In genomic region chr22:50258361-50259292, GRCh38 we compare ENCODE assay signal across 15 cellular contexts. TPM values are rescaled to one million over a fixed set of nuclear protein-coding genes. Genes with fewer than 3 reads are reported as not detected.
DNase-seq lines count a peak whose midpoint lies in the region; TF ChIP-seq lines count a peak whose summit lies in the region.
"Had no signal": no experiment of that assay in that cellular context is flagged by ENCODE, and none has a peak within 500 bp of the region (broad histone marks: within the 10 kb centered on the region; RNA-seq: fewer than 3 reads in every experiment).

No MANE protein-coding gene starts in this region.

- H3K9me3 ChIP-seq in right atrium auricular region (no peaks in the 10 kb centered on the region), stomach (no peaks in the 10 kb centered on the region)
- H3K9me3 ChIP-seq: MG63, vagina had no signal

- no peak for DNase-seq in activated CD4-positive, alpha-beta memory T cell treated with anti-CD3 and anti-CD28 coated beads for 36 hours
- no peak for DNase-seq in activated CD4-positive, alpha-beta memory T cell treated with anti-CD3 and anti-CD28 coated beads, Interleukin-2, amount 10 ng/mL, durations not matched to agents 7 days and 5 days
- DNase-seq in right atrium auricular region (ENCODE audit: low spot score) (no peak), stomach (peak; percentile 56), activated T-cell treated with anti-CD3 and anti-CD28 coated beads for 4 hours (no peak)
- no peak for DNase-seq in effector CD8-positive, alpha-beta T cell (lab: John Stamatoyannopoulos, UW)
- DNase-seq: activated CD4-positive, alpha-beta T cell treated with anti-CD3 and anti-CD28 coated beads for 4 hours; activated T-cell treated with anti-CD3 and anti-CD28 coated beads, Interleukin-2, amount 50 U/mL, for 4 hours; COR-L47; GDM1; MG63; NCI-H2029; NCI-H524 treated with DMSO at 0.1 percent for 48 hours; T-helper 17 cell had no signal

- intact Hi-C loops in activated CD4-positive, alpha-beta memory T cell treated with anti-CD3 and anti-CD28 coated beads for 36 hours (cut with micrococcal nuclease) = no loop called here
- intact Hi-C loops in stomach (cut with DNase I; ENCODE audit: low total_unique reads) = loop anchor here (10.0 kb wide), 1 partner anchor 246 kb away; the partner anchor contains the start of genes LMF2 and NCAPH2

- H3K27ac Mint-ChIP-seq in activated CD4-positive, alpha-beta memory T cell treated with anti-CD3 and anti-CD28 coated beads for 36 hours = no peak overlapping the region
- H3K27ac Mint-ChIP-seq in activated CD4-positive, alpha-beta memory T cell treated with anti-CD3 and anti-CD28 coated beads, Interleukin-2, amount 10 ng/mL, durations not matched to agents 7 days and 5 days = no peak overlapping the region
- H3K27ac Mint-ChIP-seq: T-helper 17 cell had no signal

- H3K27me3 Mint-ChIP-seq in activated CD4-positive, alpha-beta memory T cell treated with anti-CD3 and anti-CD28 coated beads for 36 hours = peaks cover 19% of the 10 kb centered on the region
- peaks cover 12% of the 10 kb centered on the region for H3K27me3 Mint-ChIP-seq in activated CD4-positive, alpha-beta memory T cell treated with anti-CD3 and anti-CD28 coated beads, Interleukin-2, amount 10 ng/mL, durations not matched to agents 7 days and 5 days

- H3K27me3 ChIP-seq in right atrium auricular region (no peaks in the 10 kb centered on the region), stomach (peaks cover 0 to 59% (median 21%) of the 10 kb centered on the region in 3 donors)
- H3K27me3 ChIP-seq: MG63, vagina had no signal

- WGBS in stomach, 5 donors = 59 to 77% (median 63%) methylated on average over 23 to 24 of the region's 24 CpGs

- no peak for TF ChIP-seq EP300 in stomach (IDR thresholded peaks at IDR 0.05)

- H3K27ac ChIP-seq in right atrium auricular region (peak overlapping the region; percentile 66 to 76), stomach (no peak overlapping the region)
- H3K27ac ChIP-seq: vagina had no signal

- POLR2A ChIA-PET in activated CD4-positive, alpha-beta memory T cell treated with anti-CD3 and anti-CD28 coated beads for 36 hours (lab: Charles Lee) = no interaction called here
- POLR2A ChIA-PET in activated CD4-positive, alpha-beta memory T cell treated with anti-CD3 and anti-CD28 coated beads, Interleukin-2, amount 10 ng/mL, durations not matched to agents 7 days and 5 days (lab: Charles Lee) = no interaction called here

- CTCF ChIA-PET in activated CD4-positive, alpha-beta memory T cell treated with anti-CD3 and anti-CD28 coated beads for 36 hours (lab: Charles Lee) = no interaction called here
- CTCF ChIA-PET in activated CD4-positive, alpha-beta memory T cell treated with anti-CD3 and anti-CD28 coated beads, Interleukin-2, amount 10 ng/mL, durations not matched to agents 7 days and 5 days (lab: Charles Lee) = interaction anchor here (1.0 kb wide), 1 partner anchor 18 kb away, joined by 4 read pairs; no protein-coding TSS in a partner anchor

- H3K36me3 Mint-ChIP-seq in activated CD4-positive, alpha-beta memory T cell treated with anti-CD3 and anti-CD28 coated beads for 36 hours = no peaks in the 10 kb centered on the region
- no peaks in the 10 kb centered on the region for H3K36me3 Mint-ChIP-seq in activated CD4-positive, alpha-beta memory T cell treated with anti-CD3 and anti-CD28 coated beads, Interleukin-2, amount 10 ng/mL, durations not matched to agents 7 days and 5 days (ENCODE audit: low read depth)

- peaks cover 5% of the 10 kb centered on the region for H3K4me1 Mint-ChIP-seq in activated CD4-positive, alpha-beta memory T cell treated with anti-CD3 and anti-CD28 coated beads for 36 hours (ENCODE audit: low read depth)
- H3K4me1 Mint-ChIP-seq in activated CD4-positive, alpha-beta memory T cell treated with anti-CD3 and anti-CD28 coated beads, Interleukin-2, amount 10 ng/mL, durations not matched to agents 7 days and 5 days = peaks cover 8% of the 10 kb centered on the region

- H3K4me1 ChIP-seq in right atrium auricular region (peaks cover 0 to 52% of the 10 kb centered on the region in 2 donors), stomach (peaks cover 15 to 58% (median 54%) of the 10 kb centered on the region in 4 donors)

- no peak for TF ChIP-seq CTCF in right atrium auricular region (IDR thresholded peaks at IDR 0.05)
- no peak for TF ChIP-seq CTCF in stomach (IDR thresholded peaks at IDR 0.05)

- H3K4me3 ChIP-seq in right atrium auricular region = no peak overlapping the region
- H3K4me3 ChIP-seq in stomach = no peak overlapping the region
- H3K4me3 ChIP-seq: MG63, vagina had no signal

- H3K9me3 Mint-ChIP-seq in activated CD4-positive, alpha-beta memory T cell treated with anti-CD3 and anti-CD28 coated beads for 36 hours = no peaks in the 10 kb centered on the region
- no peaks in the 10 kb centered on the region for H3K9me3 Mint-ChIP-seq in activated CD4-positive, alpha-beta memory T cell treated with anti-CD3 and anti-CD28 coated beads, Interleukin-2, amount 10 ng/mL, durations not matched to agents 7 days and 5 days
- H3K9me3 Mint-ChIP-seq: activated T-cell treated with anti-CD3 and anti-CD28 coated beads, Interleukin-2, amount 50 U/mL, for 4 hours had no signal

- H3K36me3 ChIP-seq in right atrium auricular region (no peaks in the 10 kb centered on the region), stomach (peaks cover 0 to 12% (median 4%) of the 10 kb centered on the region in 4 donors)
- H3K36me3 ChIP-seq: vagina had no signal

- peak overlapping the region; percentile 16 for H3K4me3 Mint-ChIP-seq in activated CD4-positive, alpha-beta memory T cell treated with anti-CD3 and anti-CD28 coated beads for 36 hours
- no peak overlapping the region for H3K4me3 Mint-ChIP-seq in activated CD4-positive, alpha-beta memory T cell treated with anti-CD3 and anti-CD28 coated beads, Interleukin-2, amount 10 ng/mL, durations not matched to agents 7 days and 5 days
- H3K4me3 Mint-ChIP-seq: activated T-cell treated with anti-CD3 and anti-CD28 coated beads, Interleukin-2, amount 50 U/mL, for 4 hours; T-helper 17 cell had no signal

- no peak for TF ChIP-seq POLR2A in stomach (IDR thresholded peaks at IDR 0.05)

RNA-seq across cellular contexts. Expression of gene MAPK12, which starts 2.9 kb away (rescaled TPM):
- total RNA-seq in activated CD4-positive, alpha-beta memory T cell treated with anti-CD3 and anti-CD28 coated beads for 36 hours = 1 to 10 TPM; 9.1 to 9.7 TPM
- 1 to 10 TPM; 4.8 to 5.8 TPM for total RNA-seq in activated CD4-positive, alpha-beta memory T cell treated with anti-CD3 and anti-CD28 coated beads, Interleukin-2, amount 10 ng/mL, durations not matched to agents 7 days and 5 days
- 10 to 100 TPM in 1 of 2 donors, 1 to 10 TPM in 1; 5.0 to 13.0 TPM for total RNA-seq in right atrium auricular region
- total RNA-seq in stomach = 10 to 100 TPM in 2 of 5 donors, 1 to 10 TPM in 3; 5.2 to 49.6 (median 9.3) TPM
- polyA plus RNA-seq in stomach = 1 to 10 TPM; 4.7 to 9.3 (median 7.1) TPM

RNA-seq across cellular contexts. Expression of gene HDAC10, which starts 7.6 kb away (rescaled TPM):
- 10 to 100 TPM; 46.1 to 47.6 TPM for total RNA-seq in activated CD4-positive, alpha-beta memory T cell treated with anti-CD3 and anti-CD28 coated beads for 36 hours
- total RNA-seq in activated CD4-positive, alpha-beta memory T cell treated with anti-CD3 and anti-CD28 coated beads, Interleukin-2, amount 10 ng/mL, durations not matched to agents 7 days and 5 days = 10 to 100 TPM; 83.7 to 90.0 TPM
- 1 to 10 TPM; 6.7 to 9.1 TPM for total RNA-seq in right atrium auricular region
- 100 to 1,000 TPM in 2 of 5 donors, 10 to 100 TPM in 3; 15.4 to 156 (median 74.1) TPM for total RNA-seq in stomach
- 10 to 100 TPM; 24.7 to 41.4 (median 36.2) TPM for polyA plus RNA-seq in stomach

RNA-seq across cellular contexts. Expression of gene MAPK11, which starts 11.6 kb away (rescaled TPM):
- total RNA-seq in activated CD4-positive, alpha-beta memory T cell treated with anti-CD3 and anti-CD28 coated beads for 36 hours = 10 to 100 TPM; 23.1 to 24.6 TPM
- total RNA-seq in activated CD4-positive, alpha-beta memory T cell treated with anti-CD3 and anti-CD28 coated beads, Interleukin-2, amount 10 ng/mL, durations not matched to agents 7 days and 5 days = 10 to 100 TPM; 13.4 to 14.2 TPM
- total RNA-seq in right atrium auricular region (1 to 10 TPM; 3.7 to 4.0 TPM), stomach (10 to 100 TPM in 1 of 5 donors, 1 to 10 TPM in 2, under 1 TPM in 1, not detected in 1; 0.29 to 10.1 (median 5.7) TPM)
- 10 to 100 TPM in 2 of 3 donors, 1 to 10 TPM in 1; 8.5 to 13.6 (median 12.3) TPM for polyA plus RNA-seq in stomach

RNA-seq across cellular contexts. Expression of gene TUBGCP6, which starts 13.8 kb away (rescaled TPM):
- 10 to 100 TPM; 41.4 to 43.8 TPM for total RNA-seq in activated CD4-positive, alpha-beta memory T cell treated with anti-CD3 and anti-CD28 coated beads for 36 hours
- total RNA-seq in activated CD4-positive, alpha-beta memory T cell treated with anti-CD3 and anti-CD28 coated beads, Interleukin-2, amount 10 ng/mL, durations not matched to agents 7 days and 5 days = 10 to 100 TPM; 50.6 to 53.9 TPM
- total RNA-seq in right atrium auricular region = 10 to 100 TPM; 19.5 to 22.1 TPM
- 100 to 1,000 TPM in 1 of 5 donors, 10 to 100 TPM in 4; 40.4 to 112 (median 91.5) TPM for total RNA-seq in stomach
- 10 to 100 TPM; 37.8 to 59.0 (median 38.8) TPM for polyA plus RNA-seq in stomach

RNA-seq across cellular contexts. Expression of gene PLXNB2, which starts 48.8 kb away (rescaled TPM):
- 1 to 10 TPM; 6.3 to 8.3 TPM for total RNA-seq in activated CD4-positive, alpha-beta memory T cell treated with anti-CD3 and anti-CD28 coated beads for 36 hours
- total RNA-seq in activated CD4-positive, alpha-beta memory T cell treated with anti-CD3 and anti-CD28 coated beads, Interleukin-2, amount 10 ng/mL, durations not matched to agents 7 days and 5 days = 10 to 100 TPM; 21.5 to 23.5 TPM
- 10 to 100 TPM; 60.3 to 92.8 TPM for total RNA-seq in right atrium auricular region
- total RNA-seq in stomach = 100 to 1,000 TPM; 105 to 648 (median 400) TPM
- polyA plus RNA-seq in stomach = 100 to 1,000 TPM in 2 of 3 donors, 10 to 100 TPM in 1; 50.3 to 197 (median 147) TPM

Comparison
In these comparisons a context has a peak if more than half of its experiments do, and no peak if none do; other contexts are left out.
1. H3K27ac ChIP-seq: peak in right atrium auricular region (2 of 2); none in stomach (0 of 5).